Comparison of ENCODE assay signal across 8 cellular contexts in the genomic region with DNA sequence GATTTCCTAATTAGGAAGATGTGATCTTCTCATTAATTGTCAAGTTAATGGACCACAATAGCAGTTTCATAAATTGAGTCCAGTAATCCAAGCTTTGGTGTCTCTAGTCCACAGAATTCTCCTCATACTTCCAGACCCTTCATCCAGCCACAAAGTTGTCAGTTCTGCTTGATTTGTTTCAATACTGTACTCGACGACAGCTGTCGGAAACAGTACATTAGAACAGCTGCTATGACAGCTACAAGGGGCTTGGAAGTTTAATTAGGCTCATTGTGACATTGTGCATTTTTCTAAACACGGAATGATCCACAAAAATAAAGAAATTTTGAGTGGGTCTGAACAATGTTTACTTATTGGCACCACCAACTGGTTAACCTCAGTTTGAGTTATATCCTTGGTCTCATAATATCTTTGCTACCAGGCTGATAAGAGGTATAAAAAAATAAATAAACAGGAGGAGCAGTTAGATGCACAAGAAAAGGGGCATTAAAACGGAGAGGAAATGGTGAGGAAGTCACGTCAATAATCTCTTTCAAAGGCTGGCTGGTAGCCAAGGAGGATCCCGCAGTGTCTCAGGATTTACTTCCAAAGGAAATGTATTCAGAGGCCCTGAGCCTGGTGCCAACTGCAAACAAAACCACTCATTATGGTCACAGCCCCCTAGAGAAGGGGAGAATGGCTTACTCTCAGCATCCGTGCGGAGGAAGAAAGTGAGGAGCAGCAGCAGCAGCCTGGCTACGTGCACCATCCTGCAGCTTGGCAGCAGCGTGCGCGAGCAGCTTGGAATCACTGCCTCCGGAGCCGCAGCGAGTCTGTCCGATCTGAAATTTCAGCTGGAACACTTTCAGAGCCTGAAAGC.
DNase-seq lines count a peak whose midpoint lies in the region; ATAC-seq and FAIRE-seq lines count a peak whose summit lies in the region.

No MANE protein-coding gene starts in this region.

- no peak for FAIRE-seq in RCC 7860 (lab: Jason Lieb, UNC)

- ATAC-seq in GM21786 (IDR thresholded peaks at IDR 0.05; ENCODE audit: unreplicated experiment) (no peak), GM21515 (IDR thresholded peaks at IDR 0.05; ENCODE audit: unreplicated experiment) (no peak)

- DNase-seq in H4 (ENCODE audit: low spot score) (peak; percentile 36), RCC 7860 (ENCODE audit: low spot score) (peak; percentile 22), glomerular visceral epithelial cell (ENCODE audit: extremely low spot score) (peak; percentile 46), putamen (ENCODE audit: low spot score) (peak; percentile 70), cortex of kidney (lab: John Stamatoyannopoulos, UW) (no peak)
- DNase-seq in activated CD4-positive, alpha-beta T cell treated with anti-CD3 and anti-CD28 coated beads for 1 hour = no peak

Comparison
In these comparisons a context has a peak if more than half of its experiments do, and no peak if none do; other contexts are left out.
1. DNase-seq: peak in H4 (single experiment), RCC 7860 (single experiment), glomerular visceral epithelial cell (single experiment) and putamen (single experiment); none in cortex of kidney (single experiment) and activated CD4-positive, alpha-beta T cell treated with anti-CD3 and anti-CD28 coated beads for 1 hour (single experiment).